Comparison of ENCODE assay signal across 8 cellular contexts in the genomic region with DNA sequence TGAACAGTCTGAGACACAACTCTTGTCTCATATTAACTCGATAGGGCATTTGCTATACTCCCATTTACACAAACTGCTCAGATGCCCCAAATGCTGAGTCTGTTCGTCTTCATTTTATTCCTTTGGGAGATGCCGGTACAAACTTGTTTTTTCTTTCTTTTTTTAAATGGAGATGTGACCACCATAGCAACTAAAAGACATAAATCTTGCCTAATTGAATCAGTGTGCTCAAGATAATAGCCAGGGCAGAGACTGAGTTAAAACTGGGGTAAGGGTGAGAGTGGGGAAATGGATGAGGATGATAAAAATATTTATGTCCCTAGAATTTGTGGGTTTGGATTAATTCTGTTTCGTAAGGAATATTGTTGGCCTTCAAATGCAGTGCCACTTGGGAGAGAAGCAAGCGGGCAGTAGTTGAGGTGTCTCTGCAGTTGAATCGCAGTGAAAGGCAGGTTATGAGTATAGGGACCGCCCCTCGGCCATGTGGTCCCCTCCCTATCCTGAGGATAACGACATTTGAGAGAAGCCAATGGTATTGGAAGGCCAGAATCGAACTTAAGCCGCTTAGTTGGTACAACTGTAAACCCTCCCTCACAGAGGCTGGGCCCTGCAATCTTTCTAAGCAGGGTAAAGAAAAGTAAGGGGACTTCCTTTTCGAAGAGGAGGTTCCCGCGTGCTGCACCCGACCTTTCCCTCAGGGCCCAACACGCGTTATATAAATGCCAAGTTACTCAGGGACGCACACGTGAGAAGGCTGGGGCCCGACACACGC. TPM values are rescaled to one million over a fixed set of nuclear protein-coding genes. Genes with fewer than 3 reads are reported as not detected.
DNase-seq lines count a peak whose midpoint lies in the region; ATAC-seq and TF ChIP-seq lines count a peak whose summit lies in the region.

No MANE protein-coding gene starts in this region.

- TF ChIP-seq CTCF in fibroblast of villous mesenchyme (IDR thresholded peaks at IDR 0.05; ENCODE audit: insufficient read depth, low read depth, low read length) (no peak), ovary (IDR thresholded peaks at IDR 0.05) (no peak)

- 21 to 23% (median 23%) methylated on average over 21 of the region's 21 CpGs for WGBS in ovary, 3 donors

- H3K27ac ChIP-seq in BLaER1 treated with 17β-estradiol and CSF1 and Interleukin-3, amounts not matched to agents 10 nM and 100 nM = peak overlapping the region; percentile 85 to 96 (median 93)
- H3K27ac ChIP-seq in ovary = peak overlapping the region; percentile 68 to 73

- peaks cover 0 to 11% (median 0%) of the 10 kb centered on the region in 11 experiments; a peak in 5 of 22 replicates for H3K9me3 ChIP-seq in BLaER1 treated with 17β-estradiol and CSF1 and Interleukin-3, amounts not matched to agents 10 nM and 100 nM (replicated peaks in 1 of 11)
- H3K9me3 ChIP-seq in ovary = no peaks in the 10 kb centered on the region

- TF ChIP-seq EP300 in ovary (IDR thresholded peaks at IDR 0.05) = no peak

- H3K36me3 ChIP-seq in BLaER1 treated with 17β-estradiol and CSF1 and Interleukin-3, amounts not matched to agents 10 nM and 100 nM = peaks cover 0 to 16% (median 10%) of the 10 kb centered on the region in 11 experiments; a peak in 15 of 22 replicates
- no peaks in the 10 kb centered on the region for H3K36me3 ChIP-seq in ovary

- peak overlapping the region; percentile 76 to 94 (median 90) for H3K4me2 ChIP-seq in BLaER1 treated with 17β-estradiol and CSF1 and Interleukin-3, amounts not matched to agents 10 nM and 100 nM

- ATAC-seq in HG03354 (IDR thresholded peaks at IDR 0.05; ENCODE audit: poor library complexity, severe bottlenecking, unreplicated experiment) = peak; percentile 40
- peak; percentile 50 for ATAC-seq in activated CD8-positive, alpha-beta memory T cell treated with anti-CD3 and anti-CD28 coated beads, Interleukin-2, amount 10 ng/mL, durations not matched to agents 7 days and 5 days

- H3K4me1 ChIP-seq in BLaER1 treated with 17β-estradiol and CSF1 and Interleukin-3, amounts not matched to agents 10 nM and 100 nM = peaks cover 34 to 53% (median 45%) of the 10 kb centered on the region in 10 experiments
- peaks cover 4% of the 10 kb centered on the region for H3K4me1 ChIP-seq in ovary (ENCODE audit: insufficient read depth)

- no peak overlapping the region for H3K27ac Mint-ChIP-seq in activated CD8-positive, alpha-beta memory T cell treated with anti-CD3 and anti-CD28 coated beads, Interleukin-2, amount 10 ng/mL, durations not matched to agents 7 days and 5 days

- H3K4me3 ChIP-seq in BLaER1 treated with 17β-estradiol and CSF1 and Interleukin-3, amounts not matched to agents 10 nM and 100 nM = peak overlapping the region; percentile 85 to 100 (median 94)
- H3K4me3 ChIP-seq in fibroblast of villous mesenchyme (ENCODE audit: low read depth, low read length) = peak overlapping the region; percentile 77
- H3K4me3 ChIP-seq in ovary = peak overlapping the region; percentile 46

- H3K36me3 Mint-ChIP-seq in activated CD8-positive, alpha-beta memory T cell treated with anti-CD3 and anti-CD28 coated beads, Interleukin-2, amount 10 ng/mL, durations not matched to agents 7 days and 5 days = peaks cover 16% of the 10 kb centered on the region

- H3K4me3 Mint-ChIP-seq in activated CD8-positive, alpha-beta memory T cell treated with anti-CD3 and anti-CD28 coated beads, Interleukin-2, amount 10 ng/mL, durations not matched to agents 7 days and 5 days = no peak overlapping the region

- H3K9me3 Mint-ChIP-seq in activated CD8-positive, alpha-beta memory T cell treated with anti-CD3 and anti-CD28 coated beads, Interleukin-2, amount 10 ng/mL, durations not matched to agents 7 days and 5 days (ENCODE audit: low read depth) = peaks cover 3% of the 10 kb centered on the region

- H4K20me1 ChIP-seq in BLaER1 treated with 17β-estradiol and CSF1 and Interleukin-3, amounts not matched to agents 10 nM and 100 nM = peaks cover 0 to 32% (median 24%) of the 10 kb centered on the region in 11 experiments; a peak in 11 of 22 replicates

- no peaks in the 10 kb centered on the region for H3K27me3 Mint-ChIP-seq in activated CD8-positive, alpha-beta memory T cell treated with anti-CD3 and anti-CD28 coated beads, Interleukin-2, amount 10 ng/mL, durations not matched to agents 7 days and 5 days

- CTCF ChIA-PET in activated CD8-positive, alpha-beta memory T cell treated with anti-CD3 and anti-CD28 coated beads, Interleukin-2, amount 10 ng/mL, durations not matched to agents 7 days and 5 days (lab: Charles Lee) = interaction anchor here (0.7 to 2.0 kb wide), 3 partner anchors 11 to 240 kb away, joined by 3 to 5 read pairs (median 3); no protein-coding TSS in a partner anchor

- DNase-seq in GM19238 (ENCODE audit: insufficient read length, low spot score) (peak; percentile 7), NCI-H526 treated with DMSO at 0.1 percent for 48 hours (lab: John Stamatoyannopoulos, UW) (peak; percentile 88), fibroblast of villous mesenchyme (ENCODE audit: low read depth) (peak; percentile 13), ovary (no peak), glomerular visceral epithelial cell (ENCODE audit: extremely low spot score) (no peak)
- DNase-seq in activated CD8-positive, alpha-beta memory T cell treated with anti-CD3 and anti-CD28 coated beads, Interleukin-2, amount 10 ng/mL, durations not matched to agents 7 days and 5 days = peak; percentile 75

- no peaks in the 10 kb centered on the region for H3K27me3 ChIP-seq in BLaER1 treated with 17β-estradiol and CSF1 and Interleukin-3, amounts not matched to agents 10 nM and 100 nM
- H3K27me3 ChIP-seq in ovary = no peaks in the 10 kb centered on the region

- intact Hi-C loops in ovary (cut with DNase I) = loop anchor here in 3 of 4 donors (5.0 to 10.0 kb wide), 3 partner anchors 81 to 471 kb away; a partner anchor contains a TSS

- H3K9ac ChIP-seq in BLaER1 treated with 17β-estradiol and CSF1 and Interleukin-3, amounts not matched to agents 10 nM and 100 nM = peak overlapping the region; percentile 89 to 96 (median 92)

- TF ChIP-seq POLR2A in ovary (IDR thresholded peaks at IDR 0.05) = no peak

- peaks cover 29% of the 10 kb centered on the region for H3K4me1 Mint-ChIP-seq in activated CD8-positive, alpha-beta memory T cell treated with anti-CD3 and anti-CD28 coated beads, Interleukin-2, amount 10 ng/mL, durations not matched to agents 7 days and 5 days

RNA-seq across cellular contexts. Expression of a gene that starts 0.8 kb away (rescaled TPM):
- total RNA-seq in activated CD8-positive, alpha-beta memory T cell treated with anti-CD3 and anti-CD28 coated beads, Interleukin-2, amount 10 ng/mL, durations not matched to agents 7 days and 5 days = 10 to 100 TPM; 15.7 to 16.5 TPM
- total RNA-seq in fibroblast of villous mesenchyme = 0.64 and 0.86 TPM in 2 replicates
- total RNA-seq in ovary = 1 to 10 TPM; 4.9 to 9.3 (median 6.8) TPM
- polyA plus RNA-seq in ovary = 1 to 10 TPM; 1.2 to 8.6 TPM

Comparison
In these comparisons a context has a peak if more than half of its experiments do, and no peak if none do; other contexts are left out.
1. DNase-seq: peak in GM19238 (single experiment), NCI-H526 treated with DMSO at 0.1 percent for 48 hours (single experiment), activated CD8-positive, alpha-beta memory T cell treated with anti-CD3 and anti-CD28 coated beads, Interleukin-2, amount 10 ng/mL, durations not matched to agents 7 days and 5 days (single experiment) and fibroblast of villous mesenchyme (single experiment); none in ovary (0 of 5) and glomerular visceral epithelial cell (single experiment).
2. Peak in every context shown above with its lines, with median percentiles within 50 percentile points of each other: H3K4me3 ChIP-seq.